Comparison of ENCODE assay signal across 9 cellular contexts in genomic region chr17:76869209-76869877, GRCh38. TPM values are rescaled to one million over a fixed set of nuclear protein-coding genes. Genes with fewer than 3 reads are reported as not detected.
DNase-seq lines count a peak whose midpoint lies in the region; ATAC-seq and TF ChIP-seq lines count a peak whose summit lies in the region.
"Had no signal": no experiment of that assay in that cellular context is flagged by ENCODE, and none has a peak within 500 bp of the region (broad histone marks: within the 10 kb centered on the region; RNA-seq: fewer than 3 reads in every experiment).

No MANE protein-coding gene starts in this region.

- peaks cover 4% of the 10 kb centered on the region for H3K4me1 Mint-ChIP-seq in activated T-helper 17 cell treated with anti-CD3 and anti-CD28 coated beads, Interleukin-2, amount 50 U/mL, for 72 hours
- peaks cover 0 to 7% of the 10 kb centered on the region in 2 donors for H3K4me1 Mint-ChIP-seq in immature natural killer cell

- H3K9me3 ChIP-seq in thyroid gland: no peaks in the 10 kb centered on the region
- H3K9me3 ChIP-seq in gastroesophageal sphincter: no peaks in the 10 kb centered on the region

- WGBS in thyroid gland, 2 donors: 3 to 4% methylated on average over 21 to 22 of the region's 54 CpGs
- WGBS in gastroesophageal sphincter (ENCODE audit: low coverage in 1 of 2), 2 donors: no CpG with 5 or more reads among the region's 54 CpGs

- H3K36me3 Mint-ChIP-seq in activated T-helper 17 cell treated with anti-CD3 and anti-CD28 coated beads, Interleukin-2, amount 50 U/mL, for 72 hours (ENCODE audit: low read depth): peaks cover 7% of the 10 kb centered on the region
- H3K36me3 Mint-ChIP-seq in immature natural killer cell: no peaks in the 10 kb centered on the region

- no peak overlapping the region for H3K27ac ChIP-seq in thyroid gland
- no peak overlapping the region for H3K27ac ChIP-seq in gastroesophageal sphincter

- H3K36me3 ChIP-seq in thyroid gland: no peaks in the 10 kb centered on the region
- no peaks in the 10 kb centered on the region for H3K36me3 ChIP-seq in gastroesophageal sphincter

- TF ChIP-seq EP300 in gastroesophageal sphincter (IDR thresholded peaks at IDR 0.05): no peak

- no peak overlapping the region for H3K27ac Mint-ChIP-seq in activated T-helper 17 cell treated with anti-CD3 and anti-CD28 coated beads, Interleukin-2, amount 50 U/mL, for 72 hours
- no peak overlapping the region for H3K27ac Mint-ChIP-seq in immature natural killer cell

- H3K4me3 ChIP-seq in thyroid gland (replicated peaks in 1 of 3): no peak overlapping the region
- peak overlapping the region in 1 of 2 donors; percentile 54 for H3K4me3 ChIP-seq in gastroesophageal sphincter

- peaks cover 14% of the 10 kb centered on the region for H3K27me3 ChIP-seq in thyroid gland
- peaks cover 91% of the 10 kb centered on the region for H3K27me3 ChIP-seq in gastroesophageal sphincter

- TF ChIP-seq CTCF in thyroid gland (IDR thresholded peaks at IDR 0.05) (no peak), gastroesophageal sphincter (IDR thresholded peaks at IDR 0.05) (no peak)

- H3K4me1 ChIP-seq in thyroid gland (peaks cover 0 to 20% of the 10 kb centered on the region in 2 donors), gastroesophageal sphincter (peaks cover 0 to 29% (median 18%) of the 10 kb centered on the region in 3 donors)

- DNase-seq in stimulated activated CD4-positive, alpha-beta T cell treated with anti-CD3 and anti-CD28 coated beads, Interleukin-4, amount 100 ng/mL, for 1 hour: peak; percentile 9
- no peak for DNase-seq in stimulated activated CD4-positive, alpha-beta T cell treated with anti-CD3 and anti-CD28 coated beads, Interleukin-4, amount 100 ng/mL, for 24 hours
- DNase-seq in immature natural killer cell (no peak), DMS 273 treated with DMSO at 0.1 percent for 48 hours (lab: John Stamatoyannopoulos, UW) (no peak), OCI-M1 (lab: John Stamatoyannopoulos, UW) (no peak), thyroid gland (no peak)
- DNase-seq: NCI-H226 had no signal

- H3K27me3 Mint-ChIP-seq in activated T-helper 17 cell treated with anti-CD3 and anti-CD28 coated beads, Interleukin-2, amount 50 U/mL, for 72 hours: peaks cover 16% of the 10 kb centered on the region
- H3K27me3 Mint-ChIP-seq in immature natural killer cell (ENCODE audit: low read depth in 3 of 3): peaks cover 5 to 15% (median 7%) of the 10 kb centered on the region in 3 donors

- H3K9me3 Mint-ChIP-seq in activated T-helper 17 cell treated with anti-CD3 and anti-CD28 coated beads, Interleukin-2, amount 50 U/mL, for 72 hours: no peaks in the 10 kb centered on the region
- no peaks in the 10 kb centered on the region for H3K9me3 Mint-ChIP-seq in immature natural killer cell

- intact Hi-C loops in thyroid gland (cut with DNase I): loop anchor here (5.0 kb wide), 1 partner anchor 188 kb away; no protein-coding TSS in a partner anchor

- peak overlapping the region; percentile 41 for H3K4me3 Mint-ChIP-seq in activated T-helper 17 cell treated with anti-CD3 and anti-CD28 coated beads, Interleukin-2, amount 50 U/mL, for 72 hours
- H3K4me3 Mint-ChIP-seq in immature natural killer cell: peak overlapping the region; percentile 7 to 58 (median 41)

- TF ChIP-seq POLR2A in thyroid gland (IDR thresholded peaks at IDR 0.05) (no peak), gastroesophageal sphincter (IDR thresholded peaks at IDR 0.05) (no peak)

- ATAC-seq in activated T-helper 17 cell treated with anti-CD3 and anti-CD28 coated beads, Interleukin-2, amount 50 U/mL, for 72 hours (replicated peaks): no peak
- no peak for ATAC-seq in gastroesophageal sphincter

RNA-seq across cellular contexts. Expression of gene MGAT5B, which starts 1.1 kb away (rescaled TPM):
- under 1 TPM; 0.16 to 0.39 TPM for total RNA-seq in activated T-helper 17 cell treated with anti-CD3 and anti-CD28 coated beads, Interleukin-2, amount 50 U/mL, for 72 hours
- not detected for polyA plus RNA-seq in immature natural killer cell
- total RNA-seq in thyroid gland (1 to 10 TPM in 1 of 4 donors, under 1 TPM in 2, not detected in 1; 0.22 to 7.4 (median 0.73) TPM), gastroesophageal sphincter (under 1 TPM; 0.12 to 0.81 (median 0.29) TPM)
